In genomic region chr15:84164423-84165292, GRCh38 we compare ENCODE assay signal across 8 cellular contexts.
DNase-seq lines count a peak whose midpoint lies in the region; ATAC-seq, FAIRE-seq and TF ChIP-seq lines count a peak whose summit lies in the region.
"Not testable (repeated sequence)": the region's sequence is repeated elsewhere in the genome, so short reads cannot be mapped to it uniquely, and the experiment has no call there.

No MANE protein-coding gene starts in this region.

- not testable (repeated sequence) for H3K4me2 ChIP-seq in SK-N-SH

- H3K4me3 ChIP-seq in BE2C (ENCODE audit: low read depth, low read length); NB4 (ENCODE audit: low read depth, low read length); SK-N-SH (ENCODE audit: low read depth in 2 of 2, low read length in 1 of 2); lung; pancreas; upper lobe of right lung: not testable (repeated sequence)

- TF ChIP-seq POLR2A in NB4 (IDR thresholded peaks at IDR 0.05; ENCODE audit: extremely low read depth, insufficient read length), result not testable (repeated sequence)

- not testable (repeated sequence) for TF ChIP-seq EP300 in SK-N-SH (IDR thresholded peaks at IDR 0.05; ENCODE audit: borderline replicate concordance in 1 of 2, low read depth in 1 of 2, low read length in 1 of 2)

- H3F3A ChIP-seq in SK-N-SH (replicated peaks; ENCODE audit: insufficient read depth), result not testable (repeated sequence)

- not testable (repeated sequence) for H3K27me3 ChIP-seq in BE2C; SK-N-SH (ENCODE audit: insufficient read depth); lung (ENCODE audit: control insufficient read depth, insufficient read depth); pancreas; upper lobe of right lung

- not testable (repeated sequence) for H3K9me3 ChIP-seq in BE2C; SK-N-SH; lung (ENCODE audit: control insufficient read depth in 2 of 2, insufficient read depth in 1 of 2, low read length in 1 of 2); pancreas; upper lobe of right lung

- peak overlapping the region; percentile 54 for H3K27ac Mint-ChIP-seq in activated T-helper 17 cell treated with anti-CD3 and anti-CD28 coated beads, Interleukin-2, amount 50 U/mL, for 72 hours
- peak overlapping the region; percentile 92 for H3K27ac Mint-ChIP-seq in glutamatergic neuron (ENCODE audit: unreplicated experiment)

- not testable (repeated sequence) for H3K9ac ChIP-seq in SK-N-SH

- not testable (repeated sequence) for H3K4me1 Mint-ChIP-seq in activated T-helper 17 cell treated with anti-CD3 and anti-CD28 coated beads, Interleukin-2, amount 50 U/mL, for 72 hours
- peaks cover 28% of the 10 kb centered on the region for H3K4me1 Mint-ChIP-seq in glutamatergic neuron (ENCODE audit: low read depth, unreplicated experiment)

- not testable (repeated sequence) for H3K27ac ChIP-seq in SK-N-SH (ENCODE audit: low read depth in 2 of 2, low read length in 1 of 2); lung (ENCODE audit: low read depth in 1 of 2, low read length in 1 of 2); pancreas; upper lobe of right lung

- not testable (repeated sequence) for H2AFZ ChIP-seq in SK-N-SH (ENCODE audit: low read depth)

- ATAC-seq in activated T-helper 17 cell treated with anti-CD3 and anti-CD28 coated beads, Interleukin-2, amount 50 U/mL, for 72 hours (replicated peaks), result peak; percentile 32
- ATAC-seq in lung (ENCODE audit: insufficient read depth, low FRiP score) (peak; percentile 47), pancreas (peak in 3 of 4 donors; percentile 38 to 53 (median 43)), upper lobe of right lung (peak; percentile 48)

- not testable (repeated sequence) for H3K4me3 Mint-ChIP-seq in activated T-helper 17 cell treated with anti-CD3 and anti-CD28 coated beads, Interleukin-2, amount 50 U/mL, for 72 hours
- peak overlapping the region; percentile 75 for H3K4me3 Mint-ChIP-seq in glutamatergic neuron (ENCODE audit: unreplicated experiment)

- not testable (repeated sequence) for FAIRE-seq in pancreas (lab: Jason Lieb, UNC)

- DNase-seq in BE2C (peak; percentile 44), NB4 (ENCODE audit: low read depth) (peak; percentile 25), SK-N-SH (peak; percentile 24), glutamatergic neuron (peak; percentile 86), lung (ENCODE audit: low spot score) (peak; percentile 28), pancreas (peak in 2 of 6 donors; percentile 25 to 42)
- not testable (repeated sequence) for DNase-seq in upper lobe of right lung

- H3K36me3 Mint-ChIP-seq in activated T-helper 17 cell treated with anti-CD3 and anti-CD28 coated beads, Interleukin-2, amount 50 U/mL, for 72 hours (ENCODE audit: low read depth); glutamatergic neuron (ENCODE audit: unreplicated experiment): not testable (repeated sequence)

- not testable (repeated sequence) for H3K4me1 ChIP-seq in BE2C; SK-N-SH (ENCODE audit: control insufficient read depth in 1 of 2, insufficient read depth in 2 of 2, low read depth in 1 of 2, low read length in 1 of 2); lung (ENCODE audit: control insufficient read depth in 2 of 2, insufficient read depth in 2 of 2, low read length in 2 of 2); pancreas; upper lobe of right lung

- H3K79me2 ChIP-seq in SK-N-SH (ENCODE audit: insufficient read depth), result not testable (repeated sequence)

- CTCF ChIA-PET in SK-N-SH (lab: Yijun Ruan, JAX), result not testable (repeated sequence)

- not testable (repeated sequence) for H4K20me1 ChIP-seq in SK-N-SH (ENCODE audit: insufficient read depth)

- not testable (repeated sequence) for H3K9me2 ChIP-seq in SK-N-SH

- H3K9me3 Mint-ChIP-seq in activated T-helper 17 cell treated with anti-CD3 and anti-CD28 coated beads, Interleukin-2, amount 50 U/mL, for 72 hours, result not testable (repeated sequence)
- H3K9me3 Mint-ChIP-seq in glutamatergic neuron (ENCODE audit: unreplicated experiment), result peaks cover 15% of the 10 kb centered on the region

- 90% methylated on average over 5 of the region's 8 CpGs for WGBS in SK-N-SH (ENCODE audit: low lambda C conversion rate)
- 74 to 78% methylated on average over 8 of the region's 8 CpGs for WGBS in lung, 2 donors
- 84 to 86% methylated on average over 8 of the region's 8 CpGs for WGBS in pancreas, 2 donors

- not testable (repeated sequence) for H3K27me3 Mint-ChIP-seq in activated T-helper 17 cell treated with anti-CD3 and anti-CD28 coated beads, Interleukin-2, amount 50 U/mL, for 72 hours
- peaks cover 13% of the 10 kb centered on the region for H3K27me3 Mint-ChIP-seq in glutamatergic neuron (ENCODE audit: unreplicated experiment)

- POLR2A ChIA-PET in SK-N-SH (lab: Yijun Ruan, JAX), result not testable (repeated sequence)

- not testable (repeated sequence) for H3K36me3 ChIP-seq in BE2C; SK-N-SH (replicated peaks in 1 of 2; ENCODE audit: control insufficient read depth in 1 of 2, insufficient read depth in 2 of 2, low read length in 1 of 2); lung (ENCODE audit: control insufficient read depth in 2 of 2, insufficient read depth in 2 of 2, low read length in 2 of 2); pancreas; upper lobe of right lung

- TF ChIP-seq RAD21 in SK-N-SH (IDR thresholded peaks at IDR 0.05; ENCODE audit: low read length), result not testable (repeated sequence)

- not testable (repeated sequence) for TF ChIP-seq CTCF in BE2C (IDR thresholded peaks at IDR 0.05; ENCODE audit: low read depth, low read length); NB4 (IDR thresholded peaks at IDR 0.05; ENCODE audit: low read depth, low read length); SK-N-SH (IDR thresholded peaks at IDR 0.05); glutamatergic neuron (IDR thresholded peaks at IDR 0.05; ENCODE audit: partially characterized antibody, unreplicated experiment); lung (IDR thresholded peaks at IDR 0.05; ENCODE audit: control extremely low read depth, extremely low read depth); pancreas (IDR thresholded peaks at IDR 0.05); upper lobe of right lung (IDR thresholded peaks at IDR 0.05)

- intact Hi-C loops in pancreas (cut with DNase I); upper lobe of right lung (cut with DNase I): not testable (repeated sequence)
